In the genomic region with DNA sequence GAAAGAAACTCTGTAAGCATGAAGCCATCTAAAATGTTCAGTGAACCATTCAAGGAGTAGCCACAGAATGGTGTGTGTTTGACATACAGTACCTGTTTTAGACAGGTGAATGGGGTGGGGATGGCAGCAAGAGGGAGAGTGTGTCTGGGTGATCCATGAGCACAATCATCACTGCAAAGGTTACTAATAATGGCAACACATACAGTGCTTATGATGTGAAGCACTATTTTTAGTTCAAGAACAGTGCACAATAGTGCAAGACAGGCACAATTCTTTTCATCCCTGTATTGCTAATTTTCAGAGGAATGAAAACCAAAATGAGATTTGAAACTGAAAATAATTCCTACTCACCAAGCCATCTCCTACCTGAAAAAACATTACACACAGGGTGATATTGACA, we compare ENCODE assay signal across 1 cellular context.
TF ChIP-seq lines count a peak whose summit lies in the region.

No MANE protein-coding gene starts in this region.

TF ChIP-seq in GM23338, 12 proteins besides CTCF, POLR2A, EP300 and RAD21 (continued from another document):
- no peak for TF ChIP-seq ZNF114 (CRISPR knock-in tag; IDR thresholded peaks at IDR 0.05)
